16 cellular contexts compared by ENCODE assay signal in the genomic region with DNA sequence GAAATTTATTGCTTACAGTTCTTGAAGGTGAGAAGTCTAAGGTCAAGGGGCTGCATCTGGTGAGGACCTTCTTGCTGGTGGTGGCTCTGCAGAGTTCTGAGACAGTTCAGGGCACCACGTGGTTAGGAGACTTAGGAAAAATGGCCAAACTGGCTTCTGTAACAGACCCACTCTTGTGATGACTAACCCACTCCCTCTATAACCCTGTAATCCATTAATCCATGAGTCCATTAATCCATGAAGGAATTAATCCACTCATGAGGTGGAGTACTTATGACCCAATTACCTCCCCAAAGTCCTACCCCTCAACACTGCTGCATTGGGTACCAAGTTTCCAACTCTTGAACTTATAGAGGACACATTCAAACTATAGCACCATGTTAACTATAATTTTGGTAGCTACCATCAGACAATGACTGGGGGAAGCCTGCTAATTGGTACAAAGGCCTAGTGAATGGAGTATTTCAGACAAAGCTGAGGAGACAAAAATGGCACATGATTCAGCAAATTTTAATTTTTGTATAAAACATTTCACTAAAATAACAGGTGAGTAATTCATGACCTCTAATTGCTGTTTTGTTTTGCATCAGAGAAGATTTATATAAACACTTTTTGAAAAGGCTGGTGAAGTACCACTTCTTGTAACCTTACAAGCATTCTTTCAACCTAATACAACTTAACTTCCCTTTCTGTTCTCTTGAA.
DNase-seq lines count a peak whose midpoint lies in the region; ATAC-seq, FAIRE-seq and TF ChIP-seq lines count a peak whose summit lies in the region.
"Had no signal": no experiment of that assay in that cellular context is flagged by ENCODE, and none has a peak within 500 bp of the region (broad histone marks: within the 10 kb centered on the region; RNA-seq: fewer than 3 reads in every experiment).

No MANE protein-coding gene starts in this region.

- no peak for TF ChIP-seq RAD21 in IMR-90 (IDR thresholded peaks at IDR 0.05; ENCODE audit: low read length)

- H3K56ac ChIP-seq in IMR-90 (ENCODE audit: extremely low read depth, insufficient read depth, low read length), result no peak overlapping the region

- no peak for TF ChIP-seq CTCF in IMR-90 (conservative IDR thresholded peaks at IDR 0.05; ENCODE audit: low read depth, low read length)
- TF ChIP-seq CTCF in osteocyte (IDR thresholded peaks at IDR 0.05), result no peak
- no peak for TF ChIP-seq CTCF in coronary artery (IDR thresholded peaks at IDR 0.05)

- CTCF ChIA-PET in IMR-90 (lab: Yijun Ruan, JAX), result interaction anchor here (0.9 kb wide), 1 partner anchor 21 kb away, joined by 3 read pairs; no protein-coding TSS in a partner anchor

- DNase-seq in IMR-90 (no peak), RCC 7860 (ENCODE audit: low spot score) (peak; percentile 8), mesenchymal stem cell (no peak), osteocyte (ENCODE audit: extremely low spot score, unreplicated experiment) (no peak), coronary artery (ENCODE audit: low spot score) (no peak)
- no peak for DNase-seq in activated CD4-positive, CD25-positive, alpha-beta regulatory T cell treated with anti-CD3 and anti-CD28 coated beads, Interleukin-2, amount 50 U/mL, for 72 hours
- DNase-seq: NCI-H1105, NCI-H2081 treated with DMSO at 0.1 percent for 48 hours, NCI-H2227 treated with DMSO at 0.1 percent for 48 hours, NCI-H510A treated with DMSO at 0.1 percent for 48 hours, NCI-H774, PC-3, SJCRH30 had no signal

- H3K4ac ChIP-seq in IMR-90 (ENCODE audit: low read depth, low read length) (no peak overlapping the region), mesenchymal stem cell (ENCODE audit: low read depth in 1 of 2, low read length in 2 of 2) (no peak overlapping the region)

- no peak overlapping the region for H2AFZ ChIP-seq in IMR-90 (replicated peaks; ENCODE audit: low read length, poor library complexity)
- no peak overlapping the region for H2AFZ ChIP-seq in mesenchymal stem cell (ENCODE audit: low read depth, low read length)

- H2BK120ac ChIP-seq in IMR-90 (ENCODE audit: low read depth, low read length), result no peak overlapping the region
- no peak overlapping the region for H2BK120ac ChIP-seq in mesenchymal stem cell (ENCODE audit: low read depth, low read length)

- H3K9me3 ChIP-seq in IMR-90 (ENCODE audit: control insufficient read depth, insufficient read depth, low read length) (no peaks in the 10 kb centered on the region), mesenchymal stem cell (ENCODE audit: control insufficient read depth, low read length) (no peaks in the 10 kb centered on the region)
- H3K9me3 ChIP-seq: HAP-1, SJCRH30 had no signal

- intact Hi-C loops in IMR-90 (cut with micrococcal nuclease), result no loop called here

- peaks cover 5% of the 10 kb centered on the region for H3K9me1 ChIP-seq in IMR-90 (ENCODE audit: insufficient read depth, low read length)

- no peak overlapping the region for H4K91ac ChIP-seq in IMR-90 (ENCODE audit: insufficient read depth, low read depth, low read length)
- H4K91ac ChIP-seq in mesenchymal stem cell (ENCODE audit: low read length), result no peak overlapping the region

- H2BK5ac ChIP-seq in IMR-90 (ENCODE audit: low read depth, low read length, poor library complexity, severe bottlenecking), result no peak overlapping the region
- H2BK5ac ChIP-seq in mesenchymal stem cell (ENCODE audit: low read depth, low read length, poor library complexity, severe bottlenecking), result no peak overlapping the region

- POLR2A ChIA-PET in IMR-90 (lab: Charles Lee; ENCODE audit: unreplicated experiment), result no interaction called here

- no peak overlapping the region for H3K23ac ChIP-seq in IMR-90 (ENCODE audit: low read depth, low read length)
- no peak overlapping the region for H3K23ac ChIP-seq in mesenchymal stem cell (ENCODE audit: low read length in 2 of 2)

- H3K27ac ChIP-seq in IMR-90 (ENCODE audit: insufficient read depth, low read length) (no peak overlapping the region), mesenchymal stem cell (ENCODE audit: low read length, poor library complexity, severe bottlenecking) (no peak overlapping the region), coronary artery (no peak overlapping the region)
- H3K27ac ChIP-seq: SJCRH30 had no signal

- TF ChIP-seq POLR2A in IMR-90 (IDR thresholded peaks at IDR 0.05; ENCODE audit: low read depth, low read length), result no peak

- H3K36me3 ChIP-seq in IMR-90 (ENCODE audit: control insufficient read depth, insufficient read depth, low read length), result no peaks in the 10 kb centered on the region
- H3K36me3 ChIP-seq in mesenchymal stem cell (ENCODE audit: control insufficient read depth in 1 of 2, insufficient read depth in 2 of 2, low read depth in 1 of 2, low read length in 2 of 2), result no peaks in the 10 kb centered on the region
- H3K36me3 ChIP-seq: HAP-1, SJCRH30 had no signal

- H2AK5ac ChIP-seq in IMR-90 (ENCODE audit: low read depth, low read length) (no peak overlapping the region), mesenchymal stem cell (ENCODE audit: low read length, severe bottlenecking) (no peak overlapping the region)

- in situ Hi-C loops in IMR-90 (cut with MboI; ENCODE audit: low sequenced_read_pairs), result no loop called here

- H3K27ac Mint-ChIP-seq in osteocyte (ENCODE audit: unreplicated experiment), result peak overlapping the region; percentile 70

- H2BK12ac ChIP-seq in mesenchymal stem cell (ENCODE audit: low read length in 2 of 2), result no peak overlapping the region

- no peaks in the 10 kb centered on the region for H3K27me3 Mint-ChIP-seq in osteocyte (ENCODE audit: unreplicated experiment)

- H3K4me3 ChIP-seq in IMR-90 (ENCODE audit: insufficient read depth, low read depth, low read length) (no peak overlapping the region), mesenchymal stem cell (ENCODE audit: insufficient read depth in 1 of 2, low read depth in 1 of 2, low read length in 2 of 2) (no peak overlapping the region), coronary artery (no peak overlapping the region)
- H3K4me3 ChIP-seq: HAP-1, SJCRH30 had no signal

- no peaks in the 10 kb centered on the region for H3K9me3 Mint-ChIP-seq in osteocyte (ENCODE audit: unreplicated experiment)

- H3K4me1 ChIP-seq in IMR-90 (ENCODE audit: control insufficient read depth, insufficient read depth, low read length), result peaks cover 2% of the 10 kb centered on the region; the same call in 1 of the 2 replicates
- peaks cover 2% of the 10 kb centered on the region for H3K4me1 ChIP-seq in mesenchymal stem cell (ENCODE audit: control insufficient read depth, insufficient read depth, low read depth, low read length)
- H3K4me1 ChIP-seq: HAP-1, SJCRH30 had no signal

- no peak overlapping the region for H3K14ac ChIP-seq in IMR-90 (replicated peaks; ENCODE audit: low read depth, low read length)
- no peak overlapping the region for H3K14ac ChIP-seq in mesenchymal stem cell (ENCODE audit: low read length in 2 of 2)

- no peaks in the 10 kb centered on the region for H4K20me1 ChIP-seq in IMR-90 (ENCODE audit: insufficient read depth, low read length)

- no peak overlapping the region for H2BK20ac ChIP-seq in IMR-90 (ENCODE audit: low read depth, low read length)

- H3K4me2 ChIP-seq in IMR-90 (ENCODE audit: low read depth, low read length), result no peak overlapping the region
- no peak overlapping the region for H3K4me2 ChIP-seq in mesenchymal stem cell (ENCODE audit: low read length, poor library complexity, severe bottlenecking)

- H3K4me1 Mint-ChIP-seq in osteocyte (ENCODE audit: unreplicated experiment), result peaks cover 29% of the 10 kb centered on the region

- no TSS peak for BruUV-seq in IMR-90 (replicated peaks; lab: Mats Ljungman, UMichigan)

- ATAC-seq in IMR-90 (ENCODE audit: low read depth) (no peak), GM18520 (IDR thresholded peaks at IDR 0.05; ENCODE audit: unreplicated experiment) (no peak), GM21825 (IDR thresholded peaks at IDR 0.05; ENCODE audit: unreplicated experiment) (no peak)
- ATAC-seq: PC-3 had no signal

- 0 out of 4 replicates have a peak overlapping the region, but pooled peaks of 1 of the 2 experiments have one; percentile 13 for H4K8ac ChIP-seq in IMR-90 (ENCODE audit: low read depth in 2 of 2, low read length in 2 of 2)
- H4K8ac ChIP-seq in mesenchymal stem cell (ENCODE audit: low read length), result no peak overlapping the region

- H4K5ac ChIP-seq in IMR-90 (ENCODE audit: low read depth, low read length), result no peak overlapping the region

- dilution Hi-C loops in IMR-90 (cut with HindIII; ENCODE audit: low sequenced_read_pairs, unreplicated experiment), result no loop called here

- FAIRE-seq in RCC 7860 (lab: Jason Lieb, UNC), result no peak

- no peak overlapping the region for H3K9ac ChIP-seq in IMR-90 (ENCODE audit: low read depth, low read length)
- no peak overlapping the region for H3K9ac ChIP-seq in mesenchymal stem cell (ENCODE audit: low read length)

- WGBS in IMR-90 (ENCODE audit: extremely low coverage in 2 of 2, insufficient read length in 1 of 2), 2 experiments, result 80% methylated on average over 1 of the region's 1 CpG; no CpG with 5 or more reads in 1 of the 2 experiments
- WGBS in mesenchymal stem cell, result 75% methylated on average over 1 of the region's 1 CpG

- H2BK15ac ChIP-seq in IMR-90 (ENCODE audit: low read depth, low read length) (no peak overlapping the region), mesenchymal stem cell (ENCODE audit: low read depth, poor library complexity, severe bottlenecking) (peak overlapping the region; percentile 68)

- H3K4me3 Mint-ChIP-seq in osteocyte (ENCODE audit: unreplicated experiment), result no peak overlapping the region

- H2AK9ac ChIP-seq in IMR-90 (replicated peaks; ENCODE audit: low read depth, low read length, poor library complexity), result no peak overlapping the region

- no peaks in the 10 kb centered on the region for H3K79me1 ChIP-seq in IMR-90 (ENCODE audit: low read depth in 1 of 2, low read length in 2 of 2)
- H3K79me1 ChIP-seq in mesenchymal stem cell (replicated peaks; ENCODE audit: low read length, poor library complexity, severe bottlenecking), result no peaks in the 10 kb centered on the region

- no peaks in the 10 kb centered on the region for H3K36me3 Mint-ChIP-seq in osteocyte (ENCODE audit: unreplicated experiment)

- H3K27me3 ChIP-seq in IMR-90 (ENCODE audit: control insufficient read depth, insufficient read depth, low read length), result no peaks in the 10 kb centered on the region
- H3K27me3 ChIP-seq in mesenchymal stem cell (ENCODE audit: control insufficient read depth in 1 of 2, insufficient read depth in 1 of 2, low read length in 2 of 2), result no peaks in the 10 kb centered on the region
- H3K27me3 ChIP-seq: SJCRH30 had no signal

- H3K18ac ChIP-seq in IMR-90 (ENCODE audit: low read depth, low read length) (no peak overlapping the region), mesenchymal stem cell (ENCODE audit: low read depth in 1 of 2, low read length in 2 of 2) (no peak overlapping the region)

TF ChIP-seq in IMR-90, 13 proteins besides CTCF, POLR2A, EP300 and RAD21:
- TF ChIP-seq NFE2L2 (IDR thresholded peaks at IDR 0.05; ENCODE audit: low read depth, low read length), result peak; percentile 50; the same call in 1 of the 2 replicates
- no peak for TF ChIP-seq SMC3 (IDR thresholded peaks at IDR 0.05; ENCODE audit: low read depth, low read length)
- TF ChIP-seq MAFK (IDR thresholded peaks at IDR 0.05; ENCODE audit: low read depth, low read length), result peak; percentile 53
